Comparison of ENCODE assay signal across 14 cellular contexts in genomic region chr15:74631408-74631807, GRCh38. TPM values are rescaled to one million over a fixed set of nuclear protein-coding genes. Genes with fewer than 3 reads are reported as not detected.
DNase-seq lines count a peak whose midpoint lies in the region; ATAC-seq and TF ChIP-seq lines count a peak whose summit lies in the region.
"Had no signal": no experiment of that assay in that cellular context is flagged by ENCODE, and none has a peak within 500 bp of the region (broad histone marks: within the 10 kb centered on the region; RNA-seq: fewer than 3 reads in every experiment).

No MANE protein-coding gene starts in this region.

- TF ChIP-seq CTCF in breast epithelium (IDR thresholded peaks at IDR 0.05) (no peak), osteoblast (IDR thresholded peaks at IDR 0.05; ENCODE audit: extremely low read depth, low read depth, low read length) (no peak)

- no peaks in the 10 kb centered on the region for H3K4me1 ChIP-seq in SJCRH30
- no peaks in the 10 kb centered on the region for H3K4me1 ChIP-seq in breast epithelium
- peaks cover 5% of the 10 kb centered on the region for H3K4me1 ChIP-seq in osteoblast (ENCODE audit: insufficient read depth, low read length)

- no peaks in the 10 kb centered on the region for H3K9me3 ChIP-seq in SJCRH30 (replicated peaks)
- H3K9me3 ChIP-seq in breast epithelium, result no peaks in the 10 kb centered on the region
- no peaks in the 10 kb centered on the region for H3K9me3 ChIP-seq in osteoblast (ENCODE audit: low read depth, low read length)
- H3K9me3 ChIP-seq: SK-N-SH had no signal

- CTCF ChIA-PET in activated CD8-positive, alpha-beta memory T cell treated with anti-CD3 and anti-CD28 coated beads, Interleukin-2, amount 10 ng/mL, durations not matched to agents 7 days and 5 days (lab: Charles Lee), result interaction anchor here (0.6 to 14.5 kb wide), 36 partner anchors 9 to 781 kb away, joined by 3 to 401 read pairs (median 5); partner anchors contain the start of genes CLK3, CSK and CYP11A1

- H3K36me3 ChIP-seq in SJCRH30, result peaks cover 60% of the 10 kb centered on the region
- peaks cover 6% of the 10 kb centered on the region for H3K36me3 ChIP-seq in breast epithelium
- H3K36me3 ChIP-seq in osteoblast (ENCODE audit: insufficient read depth, low read length), result peaks cover 76% of the 10 kb centered on the region

- H3K36me3 Mint-ChIP-seq in activated CD8-positive, alpha-beta memory T cell treated with anti-CD3 and anti-CD28 coated beads, Interleukin-2, amount 10 ng/mL, durations not matched to agents 7 days and 5 days, result peaks cover 29% of the 10 kb centered on the region
- peaks cover 59% of the 10 kb centered on the region for H3K36me3 Mint-ChIP-seq in stimulated activated memory B cell treated with anti-CD40 and anti-IgM and Interleukin-4, amounts not matched to agents 10 μg/mL and 1 μg/mL and 100 μg/mL, for 72 hours

- H3K4me1 Mint-ChIP-seq in activated CD8-positive, alpha-beta memory T cell treated with anti-CD3 and anti-CD28 coated beads, Interleukin-2, amount 10 ng/mL, durations not matched to agents 7 days and 5 days, result peaks cover 12% of the 10 kb centered on the region
- peaks cover 57% of the 10 kb centered on the region for H3K4me1 Mint-ChIP-seq in stimulated activated memory B cell treated with anti-CD40 and anti-IgM and Interleukin-4, amounts not matched to agents 10 μg/mL and 1 μg/mL and 100 μg/mL, for 72 hours
- H3K4me1 Mint-ChIP-seq: immature natural killer cell had no signal

- no peak overlapping the region for H2AFZ ChIP-seq in osteoblast (ENCODE audit: low read length)

- H3K27ac ChIP-seq in SJCRH30, result no peak overlapping the region
- H3K27ac ChIP-seq in breast epithelium, result no peak overlapping the region
- no peak overlapping the region for H3K27ac ChIP-seq in osteoblast (ENCODE audit: low read depth, low read length)
- H3K27ac ChIP-seq: KMS-11 had no signal

- TF ChIP-seq POLR2A in breast epithelium (IDR thresholded peaks at IDR 0.05), result no peak

- H3K27me3 ChIP-seq in SJCRH30, result no peaks in the 10 kb centered on the region
- no peaks in the 10 kb centered on the region for H3K27me3 ChIP-seq in breast epithelium
- no peaks in the 10 kb centered on the region for H3K27me3 ChIP-seq in osteoblast (ENCODE audit: insufficient read depth, low read length)

- intact Hi-C loops in breast epithelium (cut with DNase I; ENCODE audit: low total_unique reads), result loop anchor here (5.0 kb wide), 1 partner anchor 131 kb away; no protein-coding TSS in a partner anchor

- H4K20me1 ChIP-seq in osteoblast (ENCODE audit: insufficient read depth, low read length), result peaks cover 58% of the 10 kb centered on the region

- no peak overlapping the region for H3K4me3 Mint-ChIP-seq in activated CD8-positive, alpha-beta memory T cell treated with anti-CD3 and anti-CD28 coated beads, Interleukin-2, amount 10 ng/mL, durations not matched to agents 7 days and 5 days
- H3K4me3 Mint-ChIP-seq in stimulated activated memory B cell treated with anti-CD40 and anti-IgM and Interleukin-4, amounts not matched to agents 10 μg/mL and 1 μg/mL and 100 μg/mL, for 72 hours, result no peak overlapping the region
- H3K4me3 Mint-ChIP-seq: CD4-positive, CD25-positive, alpha-beta regulatory T cell; immature natural killer cell had no signal

- no peak for ATAC-seq in activated CD8-positive, alpha-beta memory T cell treated with anti-CD3 and anti-CD28 coated beads, Interleukin-2, amount 10 ng/mL, durations not matched to agents 7 days and 5 days
- ATAC-seq in left lobe of liver, result peak; percentile 81
- no peak for ATAC-seq in stimulated activated memory B cell treated with anti-CD40 and anti-IgM and Interleukin-4, amounts not matched to agents 10 μg/mL and 1 μg/mL and 100 μg/mL, for 72 hours
- no peak for ATAC-seq in GM21737 (IDR thresholded peaks at IDR 0.05; ENCODE audit: unreplicated experiment)

- H3K79me2 ChIP-seq in osteoblast (ENCODE audit: insufficient read depth, low read length), result peaks cover 2% of the 10 kb centered on the region

- DNase-seq in activated CD8-positive, alpha-beta memory T cell treated with anti-CD3 and anti-CD28 coated beads, Interleukin-2, amount 10 ng/mL, durations not matched to agents 7 days and 5 days, result no peak
- DNase-seq in activated CD8-positive, alpha-beta memory T cell treated with anti-CD3 and anti-CD28 coated beads, Interleukin-2, amount 50 U/mL, for 48 hours, result no peak
- DNase-seq in SJCRH30 (peak; percentile 50 to 56), left lobe of liver (ENCODE audit: low spot score) (peak; percentile 74), breast epithelium (ENCODE audit: low spot score in 2 of 2) (no peak), osteoblast (ENCODE audit: insufficient read length, low spot score, missing footprints) (no peak)
- DNase-seq: NCI-H2029 treated with DMSO at 0.1 percent for 48 hours; NK-92 treated with Interleukin-12 subunit alpha and Interleukin-12 subunit beta, amount 100 ng/mL, for 24 hours had no signal

- H3K4me3 ChIP-seq in SJCRH30 (no peak overlapping the region), breast epithelium (no peak overlapping the region), osteoblast (ENCODE audit: insufficient read depth, low read length) (no peak overlapping the region)

- no peaks in the 10 kb centered on the region for H3K9me3 Mint-ChIP-seq in activated CD8-positive, alpha-beta memory T cell treated with anti-CD3 and anti-CD28 coated beads, Interleukin-2, amount 10 ng/mL, durations not matched to agents 7 days and 5 days (ENCODE audit: low read depth)
- no peaks in the 10 kb centered on the region for H3K9me3 Mint-ChIP-seq in stimulated activated memory B cell treated with anti-CD40 and anti-IgM and Interleukin-4, amounts not matched to agents 10 μg/mL and 1 μg/mL and 100 μg/mL, for 72 hours
- H3K9me3 Mint-ChIP-seq: CD4-positive, CD25-positive, alpha-beta regulatory T cell; immature natural killer cell had no signal

- H3K27me3 Mint-ChIP-seq in activated CD8-positive, alpha-beta memory T cell treated with anti-CD3 and anti-CD28 coated beads, Interleukin-2, amount 10 ng/mL, durations not matched to agents 7 days and 5 days, result no peaks in the 10 kb centered on the region
- H3K27me3 Mint-ChIP-seq in stimulated activated memory B cell treated with anti-CD40 and anti-IgM and Interleukin-4, amounts not matched to agents 10 μg/mL and 1 μg/mL and 100 μg/mL, for 72 hours, result no peaks in the 10 kb centered on the region
- H3K27me3 Mint-ChIP-seq: CD4-positive, CD25-positive, alpha-beta regulatory T cell had no signal

- H3K27ac Mint-ChIP-seq in activated CD8-positive, alpha-beta memory T cell treated with anti-CD3 and anti-CD28 coated beads, Interleukin-2, amount 10 ng/mL, durations not matched to agents 7 days and 5 days, result peak overlapping the region; percentile 37
- H3K27ac Mint-ChIP-seq in stimulated activated memory B cell treated with anti-CD40 and anti-IgM and Interleukin-4, amounts not matched to agents 10 μg/mL and 1 μg/mL and 100 μg/mL, for 72 hours, result peak overlapping the region; percentile 88

- H3K4me2 ChIP-seq in osteoblast (ENCODE audit: insufficient read depth, low read length), result no peak overlapping the region
- H3K4me2 ChIP-seq: KMS-11, SK-N-SH had no signal

RNA-seq across cellular contexts. Expression of gene CLK3, which starts 15.8 kb away (rescaled TPM):
- total RNA-seq in activated CD8-positive, alpha-beta memory T cell treated with anti-CD3 and anti-CD28 coated beads, Interleukin-2, amount 10 ng/mL, durations not matched to agents 7 days and 5 days, result 100 to 1,000 TPM; 120 to 140 TPM
- 42.3 and 44.4 TPM in 2 replicates for total RNA-seq in SJCRH30 (2014; rRNA removed; shearing (Covaris generic))
- 32.3 TPM for total RNA-seq in left lobe of liver
- 100 to 1,000 TPM in 2 of 3 donors, 10 to 100 TPM in 1; 99.2 to 110 (median 101) TPM for total RNA-seq in breast epithelium
- 42.7 and 47.0 TPM in 2 replicates for total RNA-seq in osteoblast

Comparison
In these comparisons a context has a peak if more than half of its experiments do, and no peak if none do; other contexts are left out.
1. DNase-seq: peak in SJCRH30 (2 of 2) and left lobe of liver (single experiment); none in activated CD8-positive, alpha-beta memory T cell treated with anti-CD3 and anti-CD28 coated beads, Interleukin-2, amount 10 ng/mL, durations not matched to agents 7 days and 5 days (single experiment), activated CD8-positive, alpha-beta memory T cell treated with anti-CD3 and anti-CD28 coated beads, Interleukin-2, amount 50 U/mL, for 48 hours (single experiment), breast epithelium (0 of 2) and osteoblast (single experiment).